ENCODE assay signal across 7 cellular contexts in genomic region chr1:225473676-225474438, GRCh38. TPM values are rescaled to one million over a fixed set of nuclear protein-coding genes. Genes with fewer than 3 reads are reported as not detected.
DNase-seq lines count a peak whose midpoint lies in the region; ATAC-seq, FAIRE-seq and TF ChIP-seq lines count a peak whose summit lies in the region.
"Not testable (repeated sequence)": the region's sequence is repeated elsewhere in the genome, so short reads cannot be mapped to it uniquely, and the experiment has no call there.

No MANE protein-coding gene starts in this region.

- POLR2A ChIA-PET in CD8-positive, alpha-beta memory T cell (lab: Charles Lee), result interaction anchor here (0.5 to 1.4 kb wide), 4 partner anchors 12 to 490 kb away, joined by 3 to 8 read pairs (median 4); partner anchors contain the start of gene SRP9
- POLR2A ChIA-PET in PC-9 (lab: Charles Lee; ENCODE audit: unreplicated experiment), result not testable (repeated sequence)

- intact Hi-C loops in PC-9 (cut with micrococcal nuclease; ENCODE audit: unreplicated experiment), result not testable (repeated sequence)
- intact Hi-C loops in activated T-helper 1 cell treated with anti-CD3 and anti-CD28 coated beads, Interleukin-12 subunit alpha, Interleukin-12 subunit beta, Interleukin-2, Interleukin-4 antibody, amounts not matched to agents 30 ng/mL and 10 ng/mL and 1 ng/mL, durations not matched to agents 14 hours and 24 hours and 36 hours (cut with micrococcal nuclease), result loop anchor here (2.0 kb wide), 1 partner anchor 451 kb away; the partner anchor contains the start of gene PYCR2
- intact Hi-C loops in kidney (cut with DNase I), result loop anchor here (10.0 kb wide), 1 partner anchor 501 kb away; no protein-coding TSS in a partner anchor

- not testable (repeated sequence) for H4K20me1 ChIP-seq in PC-9 (ENCODE audit: insufficient read depth)

- H3K9me3 ChIP-seq in CD8-positive, alpha-beta memory T cell (ENCODE audit: low read length); PC-9 (ENCODE audit: insufficient read depth, low read depth); kidney (ENCODE audit: control insufficient read depth in 1 of 2, low read length in 2 of 2): not testable (repeated sequence)

- H3K36me3 Mint-ChIP-seq in CD8-positive, alpha-beta memory T cell; activated T-helper 1 cell treated with anti-CD3 and anti-CD28 coated beads, Interleukin-12 subunit alpha, Interleukin-12 subunit beta, Interleukin-2, Interleukin-4 antibody, amounts not matched to agents 30 ng/mL and 10 ng/mL and 1 ng/mL, durations not matched to agents 14 hours and 24 hours and 36 hours (ENCODE audit: low read depth); central memory CD8-positive, alpha-beta T cell (ENCODE audit: insufficient read depth); nephron (ENCODE audit: low read depth): not testable (repeated sequence)

- H2AFZ ChIP-seq in PC-9, result not testable (repeated sequence)

- not testable (repeated sequence) for ATAC-seq in central memory CD8-positive, alpha-beta T cell (replicated peaks; ENCODE audit: extremely low read depth, poor library complexity, severe bottlenecking); stimulated activated naive CD8-positive, alpha-beta T cell treated with anti-CD3 and anti-CD28 coated beads, Interleukin-15, amount 100 ng/mL, for 72 hours

- H3K4me1 ChIP-seq in CD8-positive, alpha-beta memory T cell (ENCODE audit: insufficient read depth, low read length), result peaks cover 39% of the 10 kb centered on the region
- H3K4me1 ChIP-seq in PC-9 (replicated peaks; ENCODE audit: insufficient read depth); kidney (ENCODE audit: control insufficient read depth in 1 of 2, insufficient read depth in 1 of 2, low read depth in 1 of 2, low read length in 2 of 2): not testable (repeated sequence)

- not testable (repeated sequence) for H3K4me2 ChIP-seq in PC-9

- peak overlapping the region in 6 of 7 donors; percentile 33 to 71 (median 42) for H3K4me3 Mint-ChIP-seq in CD8-positive, alpha-beta memory T cell
- H3K4me3 Mint-ChIP-seq in activated T-helper 1 cell treated with anti-CD3 and anti-CD28 coated beads, Interleukin-12 subunit alpha, Interleukin-12 subunit beta, Interleukin-2, Interleukin-4 antibody, amounts not matched to agents 30 ng/mL and 10 ng/mL and 1 ng/mL, durations not matched to agents 14 hours and 24 hours and 36 hours, result not testable (repeated sequence)
- peak overlapping the region; percentile 48 for H3K4me3 Mint-ChIP-seq in central memory CD8-positive, alpha-beta T cell
- H3K4me3 Mint-ChIP-seq in nephron, result peak overlapping the region in 1 of 3 experiments; percentile 16
- peak overlapping the region; percentile 38 to 58 for H3K4me3 Mint-ChIP-seq in stimulated activated naive CD8-positive, alpha-beta T cell treated with anti-CD3 and anti-CD28 coated beads, Interleukin-15, amount 100 ng/mL, for 72 hours

- peak overlapping the region in 7 of 8 donors; percentile 14 to 82 (median 76) for H3K27ac Mint-ChIP-seq in CD8-positive, alpha-beta memory T cell
- H3K27ac Mint-ChIP-seq in activated T-helper 1 cell treated with anti-CD3 and anti-CD28 coated beads, Interleukin-12 subunit alpha, Interleukin-12 subunit beta, Interleukin-2, Interleukin-4 antibody, amounts not matched to agents 30 ng/mL and 10 ng/mL and 1 ng/mL, durations not matched to agents 14 hours and 24 hours and 36 hours, result peak overlapping the region; percentile 75
- not testable (repeated sequence) for H3K27ac Mint-ChIP-seq in central memory CD8-positive, alpha-beta T cell (ENCODE audit: low read depth)
- peak overlapping the region; percentile 22 to 47 (median 32) for H3K27ac Mint-ChIP-seq in nephron
- peak overlapping the region; percentile 10 to 15 for H3K27ac Mint-ChIP-seq in stimulated activated naive CD8-positive, alpha-beta T cell treated with anti-CD3 and anti-CD28 coated beads, Interleukin-15, amount 100 ng/mL, for 72 hours

- not testable (repeated sequence) for H3K9me2 ChIP-seq in PC-9 (ENCODE audit: insufficient read depth)

- TSS peak; percentile 56 for BruUV-seq in PC-9 (replicated peaks; lab: Mats Ljungman, UMichigan)

- H3K4me1 Mint-ChIP-seq in CD8-positive, alpha-beta memory T cell, result peaks cover 43 to 55% (median 50%) of the 10 kb centered on the region in 3 donors
- H3K4me1 Mint-ChIP-seq in activated T-helper 1 cell treated with anti-CD3 and anti-CD28 coated beads, Interleukin-12 subunit alpha, Interleukin-12 subunit beta, Interleukin-2, Interleukin-4 antibody, amounts not matched to agents 30 ng/mL and 10 ng/mL and 1 ng/mL, durations not matched to agents 14 hours and 24 hours and 36 hours (ENCODE audit: low read depth), result peaks cover 48% of the 10 kb centered on the region
- H3K4me1 Mint-ChIP-seq in central memory CD8-positive, alpha-beta T cell, result peaks cover 17% of the 10 kb centered on the region
- peaks cover 39% of the 10 kb centered on the region for H3K4me1 Mint-ChIP-seq in nephron
- peaks cover 59% of the 10 kb centered on the region for H3K4me1 Mint-ChIP-seq in stimulated activated naive CD8-positive, alpha-beta T cell treated with anti-CD3 and anti-CD28 coated beads, Interleukin-15, amount 100 ng/mL, for 72 hours

- not testable (repeated sequence) for FAIRE-seq in kidney (lab: Jason Lieb, UNC)

- H3F3A ChIP-seq in PC-9 (ENCODE audit: insufficient read depth, low read depth), result not testable (repeated sequence)

- not testable (repeated sequence) for H3K27ac ChIP-seq in CD8-positive, alpha-beta memory T cell (ENCODE audit: low read depth, low read length); PC-9; kidney (ENCODE audit: low read depth in 2 of 2, low read length in 2 of 2)

- TF ChIP-seq CTCF in PC-9 (conservative IDR thresholded peaks at IDR 0.05); kidney (IDR thresholded peaks at IDR 0.05; ENCODE audit: borderline replicate concordance, extremely low read depth, insufficient read depth); nephron (IDR thresholded peaks at IDR 0.05; ENCODE audit: unreplicated experiment in 3 of 3): not testable (repeated sequence)

- H3K27me3 ChIP-seq in CD8-positive, alpha-beta memory T cell (ENCODE audit: insufficient read depth, low read length, poor library complexity, severe bottlenecking); PC-9 (ENCODE audit: insufficient read depth, low read depth): not testable (repeated sequence)

- H3K36me3 ChIP-seq in CD8-positive, alpha-beta memory T cell (ENCODE audit: insufficient read depth, low read length); PC-9 (ENCODE audit: low read depth); kidney (ENCODE audit: control insufficient read depth in 1 of 2, insufficient read depth in 2 of 2, low read length in 2 of 2): not testable (repeated sequence)

- H3K79me2 ChIP-seq in PC-9 (ENCODE audit: low read depth), result not testable (repeated sequence)

- not testable (repeated sequence) for H3K4me3 ChIP-seq in CD8-positive, alpha-beta memory T cell (ENCODE audit: low read length); PC-9; kidney (ENCODE audit: low read length in 2 of 2)

- not testable (repeated sequence) for H3K9ac ChIP-seq in kidney (ENCODE audit: low read length in 2 of 2)

- H3K27me3 Mint-ChIP-seq in CD8-positive, alpha-beta memory T cell; activated T-helper 1 cell treated with anti-CD3 and anti-CD28 coated beads, Interleukin-12 subunit alpha, Interleukin-12 subunit beta, Interleukin-2, Interleukin-4 antibody, amounts not matched to agents 30 ng/mL and 10 ng/mL and 1 ng/mL, durations not matched to agents 14 hours and 24 hours and 36 hours (ENCODE audit: insufficient read depth); central memory CD8-positive, alpha-beta T cell; stimulated activated naive CD8-positive, alpha-beta T cell treated with anti-CD3 and anti-CD28 coated beads, Interleukin-15, amount 100 ng/mL, for 72 hours: not testable (repeated sequence)
- peaks cover 31% of the 10 kb centered on the region for H3K27me3 Mint-ChIP-seq in nephron (ENCODE audit: low read depth)

- H3K9me3 Mint-ChIP-seq in CD8-positive, alpha-beta memory T cell; activated T-helper 1 cell treated with anti-CD3 and anti-CD28 coated beads, Interleukin-12 subunit alpha, Interleukin-12 subunit beta, Interleukin-2, Interleukin-4 antibody, amounts not matched to agents 30 ng/mL and 10 ng/mL and 1 ng/mL, durations not matched to agents 14 hours and 24 hours and 36 hours; central memory CD8-positive, alpha-beta T cell; nephron; stimulated activated naive CD8-positive, alpha-beta T cell treated with anti-CD3 and anti-CD28 coated beads, Interleukin-15, amount 100 ng/mL, for 72 hours: not testable (repeated sequence)

- CTCF ChIA-PET in CD8-positive, alpha-beta memory T cell (lab: Charles Lee), result interaction anchor here (0.7 to 2.5 kb wide), 32 partner anchors 8 to 588 kb away, joined by 3 to 21 read pairs (median 4); partner anchors contain the start of genes H3-3A, LBR and TMEM63A
- CTCF ChIA-PET in PC-9 (lab: Charles Lee), result interaction anchor here (0.6 to 1.1 kb wide), 3 partner anchors 155 to 514 kb away, joined by 3 to 5 read pairs (median 3); no protein-coding TSS in a partner anchor

- DNase-seq in CD8-positive, alpha-beta memory T cell; PC-9; activated T-helper 1 cell treated with anti-CD3 and anti-CD28 coated beads, Interleukin-12 subunit alpha, Interleukin-12 subunit beta, Interleukin-2, Interleukin-4 antibody, amounts not matched to agents 30 ng/mL and 10 ng/mL and 1 ng/mL, durations not matched to agents 14 hours and 24 hours and 36 hours (ENCODE audit: low spot score); central memory CD8-positive, alpha-beta T cell (ENCODE audit: low spot score in 2 of 2); stimulated activated naive CD8-positive, alpha-beta T cell treated with anti-CD3 and anti-CD28 coated beads, Interleukin-15, amount 100 ng/mL, for 72 hours: not testable (repeated sequence)
- peak; percentile 59 for DNase-seq in kidney

RNA-seq across cellular contexts. Expression of gene LBR, which starts 46.0 kb away (rescaled TPM):
- total RNA-seq in CD8-positive, alpha-beta memory T cell, result 100 to 1,000 TPM; 125 to 132 TPM
- polyA plus RNA-seq in CD8-positive, alpha-beta memory T cell, result 110 TPM
- total RNA-seq in PC-9 (2021), result 128 and 158 TPM in 2 replicates
- total RNA-seq in activated T-helper 1 cell treated with anti-CD3 and anti-CD28 coated beads, Interleukin-12 subunit alpha, Interleukin-12 subunit beta, Interleukin-2, Interleukin-4 antibody, amounts not matched to agents 30 ng/mL and 10 ng/mL and 1 ng/mL, durations not matched to agents 14 hours and 24 hours and 36 hours, result 176 TPM in 2 replicates
- total RNA-seq in kidney, result 80.2 TPM
- polyA plus RNA-seq in kidney (ENCODE audit: insufficient read depth, low read depth, low replicate concordance), result 13.1 TPM
